In the genomic region with DNA sequence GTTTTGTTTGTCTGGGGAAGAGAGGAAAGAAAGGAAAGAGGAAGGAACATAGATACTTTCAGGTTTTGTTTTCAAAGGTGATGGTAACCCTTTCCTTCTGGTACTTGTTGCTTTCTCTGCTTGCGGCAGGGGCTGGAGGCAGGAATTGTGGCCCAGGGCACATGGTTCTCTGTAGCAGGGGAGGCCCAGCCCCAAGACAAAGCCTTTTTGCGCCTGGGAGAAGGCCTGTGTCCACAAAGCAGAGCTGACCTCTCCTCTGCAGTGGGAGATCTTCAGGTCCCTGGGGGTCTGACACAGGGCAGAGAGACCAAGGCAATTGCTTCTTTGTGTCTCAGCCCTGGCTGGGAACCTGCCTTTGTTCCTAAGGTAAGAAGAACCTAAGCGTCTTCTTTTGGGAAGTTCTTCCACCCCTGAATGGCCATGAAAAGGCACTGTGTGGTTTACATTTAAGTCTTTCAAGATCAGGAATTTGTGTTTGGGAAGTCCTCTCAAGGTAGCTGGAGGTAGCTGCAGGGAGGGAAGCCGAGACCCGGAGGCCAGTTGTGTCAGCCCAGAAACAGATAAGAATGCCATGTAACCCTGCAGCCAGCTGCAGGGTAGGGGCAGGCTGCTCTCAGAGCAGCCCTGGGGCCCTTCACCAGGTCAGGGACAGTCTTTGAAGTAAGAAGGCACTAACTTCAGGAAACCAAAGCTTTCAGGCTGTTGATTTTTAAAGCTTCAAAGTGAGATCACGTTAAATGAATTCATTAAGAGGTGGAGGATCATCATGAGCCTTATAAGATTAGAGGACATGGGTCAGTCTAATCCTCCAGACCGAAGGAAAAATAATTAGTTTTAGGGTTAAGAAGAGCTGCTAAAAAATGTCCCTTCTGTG, we compare ENCODE assay signal across 9 cellular contexts.
DNase-seq lines count a peak whose midpoint lies in the region; ATAC-seq, FAIRE-seq and TF ChIP-seq lines count a peak whose summit lies in the region.
"Had no signal": no experiment of that assay in that cellular context is flagged by ENCODE, and none has a peak within 500 bp of the region (broad histone marks: within the 10 kb centered on the region; RNA-seq: fewer than 3 reads in every experiment).

No MANE protein-coding gene starts in this region.

- FAIRE-seq in kidney (lab: Jason Lieb, UNC) = no peak

- no peak for TF ChIP-seq POLR2A in stomach (IDR thresholded peaks at IDR 0.05)
- no peak for TF ChIP-seq POLR2A in erythroblast (IDR thresholded peaks at IDR 0.05; ENCODE audit: low read length)

- peak overlapping the region in 1 of 2 donors; percentile 65 for H3K9ac ChIP-seq in kidney (ENCODE audit: low read length in 2 of 2)

- no peak for TF ChIP-seq EP300 in stomach (IDR thresholded peaks at IDR 0.05)

- no peaks in the 10 kb centered on the region for H3K9me3 Mint-ChIP-seq in activated T-helper 1 cell treated with anti-CD3 and anti-CD28 coated beads, Interleukin-12 subunit alpha, Interleukin-12 subunit beta, Interleukin-2, Interleukin-4 antibody, amounts not matched to agents 30 ng/mL and 10 ng/mL and 1 ng/mL, durations not matched to agents 14 hours and 24 hours and 36 hours

- peaks cover 24% of the 10 kb centered on the region for H3K4me1 Mint-ChIP-seq in activated T-helper 1 cell treated with anti-CD3 and anti-CD28 coated beads, Interleukin-12 subunit alpha, Interleukin-12 subunit beta, Interleukin-2, Interleukin-4 antibody, amounts not matched to agents 30 ng/mL and 10 ng/mL and 1 ng/mL, durations not matched to agents 14 hours and 24 hours and 36 hours (ENCODE audit: low read depth)

- peaks cover 34 to 41% of the 10 kb centered on the region in 2 donors for H3K4me1 ChIP-seq in kidney (ENCODE audit: control insufficient read depth in 1 of 2, insufficient read depth in 1 of 2, low read depth in 1 of 2, low read length in 2 of 2)
- peaks cover 39 to 85% (median 64%) of the 10 kb centered on the region in 4 donors for H3K4me1 ChIP-seq in stomach
- H3K4me1 ChIP-seq in effector memory CD4-positive, alpha-beta T cell (ENCODE audit: control insufficient read depth, insufficient read depth, low read length, poor library complexity, severe bottlenecking) = no peaks in the 10 kb centered on the region

- DNase-seq in activated T-helper 1 cell treated with anti-CD3 and anti-CD28 coated beads, Interleukin-12 subunit alpha, Interleukin-12 subunit beta, Interleukin-2, Interleukin-4 antibody, amounts not matched to agents 30 ng/mL and 10 ng/mL and 1 ng/mL, durations not matched to agents 14 hours and 24 hours and 36 hours (ENCODE audit: low spot score) = no peak
- DNase-seq in kidney (no peak), stomach (no peak), erythroblast (lab: John Stamatoyannopoulos, UW) (no peak)
- DNase-seq in effector memory CD4-positive, alpha-beta T cell = no peak
- DNase-seq: glutamatergic neuron, NCI-H510A had no signal

- H3K27me3 ChIP-seq in stomach = no peaks in the 10 kb centered on the region
- H3K27me3 ChIP-seq in effector memory CD4-positive, alpha-beta T cell (replicated peaks; ENCODE audit: control insufficient read depth, insufficient read depth, low read length, poor library complexity, severe bottlenecking) = no peaks in the 10 kb centered on the region

- H3K36me3 Mint-ChIP-seq in activated T-helper 1 cell treated with anti-CD3 and anti-CD28 coated beads, Interleukin-12 subunit alpha, Interleukin-12 subunit beta, Interleukin-2, Interleukin-4 antibody, amounts not matched to agents 30 ng/mL and 10 ng/mL and 1 ng/mL, durations not matched to agents 14 hours and 24 hours and 36 hours (ENCODE audit: low read depth) = peaks cover 36% of the 10 kb centered on the region

- no peak overlapping the region for H3K4me3 ChIP-seq in kidney (ENCODE audit: low read length in 2 of 2)
- H3K4me3 ChIP-seq in stomach = no peak overlapping the region
- no peak overlapping the region for H3K4me3 ChIP-seq in effector memory CD4-positive, alpha-beta T cell (ENCODE audit: insufficient read depth, low read depth, low read length, poor library complexity, severe bottlenecking)

- H3K36me3 ChIP-seq in kidney (ENCODE audit: control insufficient read depth in 1 of 2, insufficient read depth in 2 of 2, low read length in 2 of 2) = peaks cover 0 to 15% of the 10 kb centered on the region in 2 donors
- H3K36me3 ChIP-seq in stomach = peaks cover 0 to 29% (median 24%) of the 10 kb centered on the region in 4 donors
- H3K36me3 ChIP-seq in effector memory CD4-positive, alpha-beta T cell (ENCODE audit: control insufficient read depth, insufficient read depth, low read length) = peaks cover 74% of the 10 kb centered on the region

- H3K9me3 ChIP-seq in kidney (ENCODE audit: control insufficient read depth in 1 of 2, low read length in 2 of 2) = no peaks in the 10 kb centered on the region
- H3K9me3 ChIP-seq in stomach = no peaks in the 10 kb centered on the region
- no peaks in the 10 kb centered on the region for H3K9me3 ChIP-seq in effector memory CD4-positive, alpha-beta T cell (ENCODE audit: control insufficient read depth, low read length)

- no peak overlapping the region for H3K4me3 Mint-ChIP-seq in activated T-helper 1 cell treated with anti-CD3 and anti-CD28 coated beads, Interleukin-12 subunit alpha, Interleukin-12 subunit beta, Interleukin-2, Interleukin-4 antibody, amounts not matched to agents 30 ng/mL and 10 ng/mL and 1 ng/mL, durations not matched to agents 14 hours and 24 hours and 36 hours

- WGBS in stomach, 5 donors = 80 to 90% (median 88%) methylated on average over 7 of the region's 7 CpGs

- peak overlapping the region; percentile 58 for H3K27ac Mint-ChIP-seq in activated T-helper 1 cell treated with anti-CD3 and anti-CD28 coated beads, Interleukin-12 subunit alpha, Interleukin-12 subunit beta, Interleukin-2, Interleukin-4 antibody, amounts not matched to agents 30 ng/mL and 10 ng/mL and 1 ng/mL, durations not matched to agents 14 hours and 24 hours and 36 hours

- ATAC-seq in HG03175 (IDR thresholded peaks at IDR 0.05; ENCODE audit: unreplicated experiment) (peak; percentile 32), GM19467 (IDR thresholded peaks at IDR 0.05; ENCODE audit: unreplicated experiment) (no peak)

- intact Hi-C loops in activated T-helper 1 cell treated with anti-CD3 and anti-CD28 coated beads, Interleukin-12 subunit alpha, Interleukin-12 subunit beta, Interleukin-2, Interleukin-4 antibody, amounts not matched to agents 30 ng/mL and 10 ng/mL and 1 ng/mL, durations not matched to agents 14 hours and 24 hours and 36 hours (cut with micrococcal nuclease) = no loop called here
- intact Hi-C loops in kidney (cut with DNase I) = no loop called here
- intact Hi-C loops in stomach (cut with DNase I; ENCODE audit: low total_unique reads) = no loop called here

- peak overlapping the region; percentile 61 to 89 for H3K27ac ChIP-seq in kidney (ENCODE audit: low read depth in 2 of 2, low read length in 2 of 2)
- H3K27ac ChIP-seq in stomach = peak overlapping the region in 4 of 5 donors; percentile 80 to 95 (median 88)
- no peak overlapping the region for H3K27ac ChIP-seq in effector memory CD4-positive, alpha-beta T cell (ENCODE audit: insufficient read depth, low read length, poor library complexity, severe bottlenecking)

- TF ChIP-seq CTCF in kidney (IDR thresholded peaks at IDR 0.05; ENCODE audit: borderline replicate concordance, extremely low read depth, insufficient read depth) = no peak
- no peak for TF ChIP-seq CTCF in stomach (IDR thresholded peaks at IDR 0.05)

- H3K27me3 Mint-ChIP-seq in activated T-helper 1 cell treated with anti-CD3 and anti-CD28 coated beads, Interleukin-12 subunit alpha, Interleukin-12 subunit beta, Interleukin-2, Interleukin-4 antibody, amounts not matched to agents 30 ng/mL and 10 ng/mL and 1 ng/mL, durations not matched to agents 14 hours and 24 hours and 36 hours (ENCODE audit: insufficient read depth) = no peaks in the 10 kb centered on the region
